In genomic region chr5:16179511-16179935, GRCh38 we compare ENCODE assay signal across 9 cellular contexts. TPM values are rescaled to one million over a fixed set of nuclear protein-coding genes. Genes with fewer than 3 reads are reported as not detected.
DNase-seq lines count a peak whose midpoint lies in the region; ATAC-seq and TF ChIP-seq lines count a peak whose summit lies in the region.
"Had no signal": no experiment of that assay in that cellular context is flagged by ENCODE, and none has a peak within 500 bp of the region (broad histone marks: within the 10 kb centered on the region; RNA-seq: fewer than 3 reads in every experiment).

A gene with protein sequence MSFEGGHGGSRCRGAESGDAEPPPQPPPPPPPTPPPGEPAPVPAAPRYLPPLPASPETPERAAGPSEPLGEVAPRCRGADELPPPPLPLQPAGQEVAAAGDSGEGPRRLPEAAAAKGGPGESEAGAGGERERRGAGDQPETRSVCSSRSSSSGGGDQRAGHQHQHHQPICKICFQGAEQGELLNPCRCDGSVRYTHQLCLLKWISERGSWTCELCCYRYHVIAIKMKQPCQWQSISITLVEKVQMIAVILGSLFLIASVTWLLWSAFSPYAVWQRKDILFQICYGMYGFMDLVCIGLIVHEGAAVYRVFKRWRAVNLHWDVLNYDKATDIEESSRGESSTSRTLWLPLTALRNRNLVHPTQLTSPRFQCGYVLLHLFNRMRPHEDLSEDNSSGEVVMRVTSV (minus strand): TSS chr5:16179791. CDS start chr5:16179575, 216 bp downstream.

- CTCF ChIA-PET in A673 (lab: Charles Lee) (interaction anchor here (0.7 kb wide), 1 partner anchor 266 kb away, joined by 3 read pairs; no protein-coding TSS in a partner anchor), HEK293 (lab: Yijun Ruan, JAX) (no interaction called here)

- H3K4me3 ChIP-seq in A673 (ENCODE audit: low read depth, low read length, poor library complexity, severe bottlenecking) (no peak within 1 kb of the TSS), HEK293 (ENCODE audit: low read depth, low read length) (peak within 1 kb of the TSS; percentile 20)

- no peak within 1 kb of the TSS for H3K27ac ChIP-seq in A673 (ENCODE audit: low read depth, low read length, poor library complexity, severe bottlenecking)
- H3K27ac ChIP-seq in HEK293 (ENCODE audit: extremely low read depth, low read depth, low read length) = no peak within 1 kb of the TSS

- ATAC-seq in GM19035 (IDR thresholded peaks at IDR 0.05; ENCODE audit: unreplicated experiment) (no peak), HG02571 (IDR thresholded peaks at IDR 0.05; ENCODE audit: unreplicated experiment) (no peak)

- H3K27me3 ChIP-seq in A673 (replicated peaks; ENCODE audit: insufficient read depth, low read depth, low read length, poor library complexity) = peaks cover 73% of the 10 kb centered on the region

- DNase-seq in A673 (ENCODE audit: low spot score) (peak; percentile 2), astrocyte of the hippocampus (ENCODE audit: low read depth, low spot score) (peak; percentile 10), left kidney (ENCODE audit: low read depth, low spot score) (peak; percentile 68), NCI-H1694 (lab: John Stamatoyannopoulos, UW) (no peak), amniotic stem cell (lab: John Stamatoyannopoulos, UW) (no peak)

- intact Hi-C loops in A673 (cut with micrococcal nuclease; ENCODE audit: unreplicated experiment) = no loop called here

- H3K9me3 ChIP-seq in A673 (ENCODE audit: low read depth, low read length, poor library complexity, severe bottlenecking) (no peaks in the 10 kb centered on the region), HEK293 (ENCODE audit: control insufficient read depth, insufficient read depth, low read depth, low read length) (no peaks in the 10 kb centered on the region; the same call in 1 of the 2 replicates)

- no peaks in the 10 kb centered on the region for H3K36me3 ChIP-seq in A673 (ENCODE audit: insufficient read depth, low read length, poor library complexity, severe bottlenecking)
- no peaks in the 10 kb centered on the region for H3K36me3 ChIP-seq in HEK293 (ENCODE audit: control insufficient read depth in 2 of 2, insufficient read depth in 1 of 2, low read length in 2 of 2)

- no TSS peak for BruUV-seq in A673 (replicated peaks; lab: Mats Ljungman, UMichigan)

- TF ChIP-seq CTCF in A673 (conservative IDR thresholded peaks at IDR 0.05; ENCODE audit: low read depth, low read length) = no peak
- TF ChIP-seq CTCF in HEK293 (tag by site-specific recombination; IDR thresholded peaks at IDR 0.05) = no peak

- POLR2A ChIA-PET in A673 (lab: Charles Lee; ENCODE audit: low non-redundant PET) = no interaction called here
- POLR2A ChIA-PET in HEK293 (lab: Yijun Ruan, JAX) = no interaction called here

- H3K4me1 ChIP-seq in A673 (ENCODE audit: insufficient read depth, low read length, poor library complexity, severe bottlenecking) = no peaks in the 10 kb centered on the region
- no peaks in the 10 kb centered on the region for H3K4me1 ChIP-seq in HEK293 (ENCODE audit: control insufficient read depth, insufficient read depth, low read length)

TF ChIP-seq in HEK293, 187 proteins besides CTCF, POLR2A, EP300 and RAD21:
- no peak for TF ChIP-seq INSM2 (tag by site-specific recombination; IDR thresholded peaks at IDR 0.05)
- no peak for TF ChIP-seq KLF10 (tag by site-specific recombination; IDR thresholded peaks at IDR 0.05)
- TF ChIP-seq ZNF623 (tag by site-specific recombination; IDR thresholded peaks at IDR 0.05) = no peak
- TF ChIP-seq, protein P1, sequence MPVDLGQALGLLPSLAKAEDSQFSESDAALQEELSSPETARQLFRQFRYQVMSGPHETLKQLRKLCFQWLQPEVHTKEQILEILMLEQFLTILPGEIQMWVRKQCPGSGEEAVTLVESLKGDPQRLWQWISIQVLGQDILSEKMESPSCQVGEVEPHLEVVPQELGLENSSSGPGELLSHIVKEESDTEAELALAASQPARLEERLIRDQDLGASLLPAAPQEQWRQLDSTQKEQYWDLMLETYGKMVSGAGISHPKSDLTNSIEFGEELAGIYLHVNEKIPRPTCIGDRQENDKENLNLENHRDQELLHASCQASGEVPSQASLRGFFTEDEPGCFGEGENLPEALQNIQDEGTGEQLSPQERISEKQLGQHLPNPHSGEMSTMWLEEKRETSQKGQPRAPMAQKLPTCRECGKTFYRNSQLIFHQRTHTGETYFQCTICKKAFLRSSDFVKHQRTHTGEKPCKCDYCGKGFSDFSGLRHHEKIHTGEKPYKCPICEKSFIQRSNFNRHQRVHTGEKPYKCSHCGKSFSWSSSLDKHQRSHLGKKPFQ (tag by site-specific recombination; IDR thresholded peaks at IDR 0.05) = no peak
- no peak for TF ChIP-seq ZNF544 (tag by site-specific recombination; IDR thresholded peaks at IDR 0.05)
- TF ChIP-seq MYNN (tag by site-specific recombination; IDR thresholded peaks at IDR 0.05; ENCODE audit: borderline replicate concordance) = no peak
- no peak for TF ChIP-seq AEBP2 (tag by site-specific recombination; IDR thresholded peaks at IDR 0.05; ENCODE audit: borderline replicate concordance)
- TF ChIP-seq ZNF26 (tag by site-specific recombination; IDR thresholded peaks at IDR 0.05) = no peak
- no peak for TF ChIP-seq PBX3 (CRISPR knock-in tag; IDR thresholded peaks at IDR 0.05)

RNA-seq across cellular contexts. Expression of the gene that starts here (rescaled TPM):
- not detected in 2 replicates for total RNA-seq in A673 (2021)
- total RNA-seq: T-helper 2 cell treated with Interferon-gamma antibody and Interleukin-4, amounts not matched to agents 100 ng/mL and 5 ng/mL, for 36 hours had no signal

Comparison
In these comparisons a context has a peak if more than half of its experiments do, and no peak if none do; other contexts are left out.
1. Peak in DNase-seq in A673; RNA of the gene not detected or under 1 TPM.
2. DNase-seq: peak in astrocyte of the hippocampus (single experiment) and left kidney (single experiment); none in NCI-H1694 (single experiment) and amniotic stem cell (single experiment).